In genomic region chr11:61058583-61059259, GRCh38 we compare ENCODE assay signal across 26 cellular contexts. TPM values are rescaled to one million over a fixed set of nuclear protein-coding genes. Genes with fewer than 3 reads are reported as not detected.
DNase-seq lines count a peak whose midpoint lies in the region; ATAC-seq and TF ChIP-seq lines count a peak whose summit lies in the region.
"Had no signal": no experiment of that assay in that cellular context is flagged by ENCODE, and none has a peak within 500 bp of the region (broad histone marks: within the 10 kb centered on the region; RNA-seq: fewer than 3 reads in every experiment).

No MANE protein-coding gene starts in this region.

- H3K27me3 ChIP-seq in dorsolateral prefrontal cortex = no peaks in the 10 kb centered on the region
- H3K27me3 ChIP-seq: heart left ventricle, left lung, neutrophil, spleen had no signal

- DNase-seq in activated CD4-positive, CD25-positive, alpha-beta regulatory T cell treated with anti-CD3 and anti-CD28 coated beads, Interleukin-2, amount 50 U/mL, for 72 hours = peak; percentile 29
- DNase-seq in stimulated activated naive CD8-positive, alpha-beta T cell treated with anti-CD3 and anti-CD28 coated beads, Interleukin-15, amount 100 ng/mL, for 72 hours = no peak
- no peak for DNase-seq in central memory CD8-positive, alpha-beta T cell (ENCODE audit: low spot score in 2 of 2)
- DNase-seq in dorsolateral prefrontal cortex (no peak), NCI-H146 treated with DMSO at 0.1 percent for 48 hours (lab: John Stamatoyannopoulos, UW; ENCODE audit: unreplicated experiment) (no peak), GF-D8 (lab: John Stamatoyannopoulos, UW) (no peak)
- DNase-seq: 8988T; amniotic stem cell; EL; HCEC 1CT; heart left ventricle; KBM-7; left lung; MV-4-11; NCI-H2029 treated with DMSO at 0.1 percent for 48 hours; PC-3; SIG-M5; spleen; stimulated activated CD4-positive, alpha-beta T cell treated with anti-CD3 and anti-CD28 coated beads, Interleukin-4, amount 100 ng/mL, for 4 hours had no signal

- no peak overlapping the region for H3K27ac ChIP-seq in dorsolateral prefrontal cortex
- H3K27ac ChIP-seq: heart left ventricle, left lung, neutrophil, spleen had no signal

- H3K9me3 Mint-ChIP-seq in stimulated activated naive CD8-positive, alpha-beta T cell treated with anti-CD3 and anti-CD28 coated beads, Interleukin-15, Interleukin-2, amounts not matched to agents 100 ng/mL and 50 ng/mL, for 24 hours = no peaks in the 10 kb centered on the region
- no peaks in the 10 kb centered on the region for H3K9me3 Mint-ChIP-seq in stimulated activated naive CD8-positive, alpha-beta T cell treated with anti-CD3 and anti-CD28 coated beads, Interleukin-15, amount 100 ng/mL, for 72 hours
- no peaks in the 10 kb centered on the region for H3K9me3 Mint-ChIP-seq in central memory CD8-positive, alpha-beta T cell
- H3K9me3 Mint-ChIP-seq: dendritic cell treated with granulocyte-macrophage colony-stimulating factor and Interleukin-4, amounts not matched to agents 40 ng/mL and 50 ng/mL, for 4 days had no signal

- no peaks in the 10 kb centered on the region for H3K27me3 Mint-ChIP-seq in stimulated activated naive CD8-positive, alpha-beta T cell treated with anti-CD3 and anti-CD28 coated beads, Interleukin-15, Interleukin-2, amounts not matched to agents 100 ng/mL and 50 ng/mL, for 24 hours
- no peaks in the 10 kb centered on the region for H3K27me3 Mint-ChIP-seq in stimulated activated naive CD8-positive, alpha-beta T cell treated with anti-CD3 and anti-CD28 coated beads, Interleukin-15, amount 100 ng/mL, for 72 hours
- H3K27me3 Mint-ChIP-seq in central memory CD8-positive, alpha-beta T cell = no peaks in the 10 kb centered on the region
- H3K27me3 Mint-ChIP-seq: B cell had no signal

- no peak for ATAC-seq in activated CD4-positive, CD25-positive, alpha-beta regulatory T cell treated with anti-CD3 and anti-CD28 coated beads, Interleukin-2, amount 50 U/mL, for 24 hours
- no peak for ATAC-seq in stimulated activated naive CD8-positive, alpha-beta T cell treated with anti-CD3 and anti-CD28 coated beads, Interleukin-15, amount 100 ng/mL, for 72 hours
- ATAC-seq in central memory CD8-positive, alpha-beta T cell (replicated peaks; ENCODE audit: extremely low read depth, poor library complexity, severe bottlenecking) = no peak
- ATAC-seq: heart left ventricle, left lung, PC-3 had no signal

- no peak for TF ChIP-seq CTCF in dorsolateral prefrontal cortex (IDR thresholded peaks at IDR 0.05 in 54 of 56, conservative IDR thresholded peaks at IDR 0.05 in 2 of 56; ENCODE audit: low read depth in 1 of 56, partially characterized antibody in 56 of 56)

- peaks cover 94% of the 10 kb centered on the region for H3K4me1 Mint-ChIP-seq in stimulated activated naive CD8-positive, alpha-beta T cell treated with anti-CD3 and anti-CD28 coated beads, Interleukin-15, Interleukin-2, amounts not matched to agents 100 ng/mL and 50 ng/mL, for 24 hours (ENCODE audit: low read depth)
- peaks cover 87% of the 10 kb centered on the region for H3K4me1 Mint-ChIP-seq in stimulated activated naive CD8-positive, alpha-beta T cell treated with anti-CD3 and anti-CD28 coated beads, Interleukin-15, amount 100 ng/mL, for 72 hours
- H3K4me1 Mint-ChIP-seq in central memory CD8-positive, alpha-beta T cell = peaks cover 52% of the 10 kb centered on the region

- H3K27ac Mint-ChIP-seq in stimulated activated naive CD8-positive, alpha-beta T cell treated with anti-CD3 and anti-CD28 coated beads, Interleukin-15, Interleukin-2, amounts not matched to agents 100 ng/mL and 50 ng/mL, for 24 hours = peak overlapping the region; percentile 81
- H3K27ac Mint-ChIP-seq in stimulated activated naive CD8-positive, alpha-beta T cell treated with anti-CD3 and anti-CD28 coated beads, Interleukin-15, amount 100 ng/mL, for 72 hours = peak overlapping the region in 1 of 2 donors; percentile 13
- peak overlapping the region; percentile 35 for H3K27ac Mint-ChIP-seq in central memory CD8-positive, alpha-beta T cell (ENCODE audit: low read depth)
- H3K27ac Mint-ChIP-seq: dendritic cell treated with granulocyte-macrophage colony-stimulating factor and Interleukin-4, amounts not matched to agents 40 ng/mL and 50 ng/mL, for 4 days had no signal

- no peak overlapping the region for H3K4me3 ChIP-seq in dorsolateral prefrontal cortex
- H3K4me3 ChIP-seq: heart left ventricle, left lung, spleen had no signal

- peaks cover 65% of the 10 kb centered on the region for H3K36me3 Mint-ChIP-seq in stimulated activated naive CD8-positive, alpha-beta T cell treated with anti-CD3 and anti-CD28 coated beads, Interleukin-15, Interleukin-2, amounts not matched to agents 100 ng/mL and 50 ng/mL, for 24 hours (ENCODE audit: low read depth)
- H3K36me3 Mint-ChIP-seq in central memory CD8-positive, alpha-beta T cell (ENCODE audit: insufficient read depth) = peaks cover 9% of the 10 kb centered on the region

- H3K4me3 Mint-ChIP-seq in stimulated activated naive CD8-positive, alpha-beta T cell treated with anti-CD3 and anti-CD28 coated beads, Interleukin-15, Interleukin-2, amounts not matched to agents 100 ng/mL and 50 ng/mL, for 24 hours = peak overlapping the region; percentile 35
- peak overlapping the region in 1 of 2 donors; percentile 45 for H3K4me3 Mint-ChIP-seq in stimulated activated naive CD8-positive, alpha-beta T cell treated with anti-CD3 and anti-CD28 coated beads, Interleukin-15, amount 100 ng/mL, for 72 hours
- H3K4me3 Mint-ChIP-seq in central memory CD8-positive, alpha-beta T cell = no peak overlapping the region
- H3K4me3 Mint-ChIP-seq: B cell had no signal

- intact Hi-C loops in dorsolateral prefrontal cortex (cut with DNase I) = no loop called here

RNA-seq across cellular contexts. Expression of gene CD5, which starts 43.6 kb away (rescaled TPM):
- 1 to 10 TPM in 2 of 120 experiments, under 1 TPM in 99, not detected in 19; 0.14 to 2.2 (median 0.30) TPM for total RNA-seq in dorsolateral prefrontal cortex
- total RNA-seq: bronchial epithelial cell, HT-29 had no signal
